17 cellular contexts compared by ENCODE assay signal in genomic region chr10:26593896-26594295, GRCh38.
DNase-seq lines count a peak whose midpoint lies in the region; ATAC-seq, FAIRE-seq and TF ChIP-seq lines count a peak whose summit lies in the region.
"Had no signal": no experiment of that assay in that cellular context is flagged by ENCODE, and none has a peak within 500 bp of the region (broad histone marks: within the 10 kb centered on the region; RNA-seq: fewer than 3 reads in every experiment).

No MANE protein-coding gene starts in this region.

- no peak for TF ChIP-seq POLR2A in GM12891 (IDR thresholded peaks at IDR 0.05; ENCODE audit: low read depth, low read length)

- peak; percentile 83 for ATAC-seq in GM19455 (IDR thresholded peaks at IDR 0.05; ENCODE audit: unreplicated experiment)
- ATAC-seq: left lung had no signal

- DNase-seq in GM12891 (ENCODE audit: insufficient read length, low spot score) (peak; percentile 37), RWPE1 (ENCODE audit: low spot score) (peak; percentile 0), small intestine (peak; percentile 47), foreskin fibroblast (no peak), AG20443 (ENCODE audit: low spot score) (no peak)
- no peak for DNase-seq in stimulated activated CD4-positive, alpha-beta T cell treated with anti-CD3 and anti-CD28 coated beads, Interleukin-12 subunit alpha, Interleukin-12 subunit beta, amount 100 ng/mL, for 4 hours
- DNase-seq: DMS79 treated with DMSO at 0.1 percent for 48 hours; NCI-H2029 treated with DMSO at 0.1 percent for 48 hours; NCI-H510A treated with DMSO at 0.1 percent for 48 hours; PC-9; stimulated activated CD4-positive, alpha-beta T cell treated with anti-CD3 and anti-CD28 coated beads, Interleukin-2, amount 100 ng/mL, for 48 hours; stimulated activated CD8-positive, alpha-beta memory T cell treated with anti-CD3 and anti-CD28 coated beads, Interleukin-4, amount 100 ng/mL, for 48 hours; thyroid gland; WERI-Rb-1 had no signal

- FAIRE-seq in GM12891 (lab: Jason Lieb, UNC): no peak
- no peak for FAIRE-seq in small intestine (lab: Jason Lieb, UNC)

- H3K4me3 ChIP-seq in small intestine (ENCODE audit: low read depth in 1 of 2, low read length in 2 of 2) (no peak overlapping the region), foreskin fibroblast (ENCODE audit: low read depth in 1 of 2, low read length in 2 of 2) (no peak overlapping the region)
- H3K4me3 ChIP-seq: left lung, PC-9, thyroid gland had no signal

- TF ChIP-seq CTCF in RWPE1 (conservative IDR thresholded peaks at IDR 0.05; ENCODE audit: low read depth): no peak
- TF ChIP-seq CTCF in foreskin fibroblast (IDR thresholded peaks at IDR 0.05; ENCODE audit: low read depth, low read length): no peak

- WGBS in small intestine, 3 donors: 21 to 37% (median 25%) methylated on average over 19 of the region's 19 CpGs

- no peaks in the 10 kb centered on the region for H3K9me3 ChIP-seq in small intestine (ENCODE audit: control insufficient read depth, low read depth)
- H3K9me3 ChIP-seq: left lung, thyroid gland had no signal

- no peaks in the 10 kb centered on the region for H3K36me3 ChIP-seq in small intestine (ENCODE audit: control insufficient read depth in 2 of 2, insufficient read depth in 2 of 2, low read length in 2 of 2)
- H3K36me3 ChIP-seq: left lung, thyroid gland, WERI-Rb-1 had no signal

- CTCF ChIA-PET in RWPE1 (lab: Yijun Ruan, JAX): no interaction called here

- H3K4me1 ChIP-seq in small intestine (ENCODE audit: control insufficient read depth in 2 of 2, insufficient read depth in 1 of 2, low read depth in 1 of 2, low read length in 1 of 2): no peaks in the 10 kb centered on the region
- H3K4me1 ChIP-seq: left lung, thyroid gland had no signal

- H3K27me3 ChIP-seq in small intestine (ENCODE audit: control insufficient read depth in 2 of 2, insufficient read depth in 2 of 2, low read length in 2 of 2): no peaks in the 10 kb centered on the region
- H3K27me3 ChIP-seq: thyroid gland had no signal

- no peak overlapping the region for H3K27ac ChIP-seq in RWPE1
- H3K27ac ChIP-seq in small intestine (ENCODE audit: low read depth in 1 of 2, low read length in 1 of 2): no peak overlapping the region
- H3K27ac ChIP-seq: C4-2B, left lung, PC-9, thyroid gland, WERI-Rb-1 had no signal

- POLR2A ChIA-PET in RWPE1 (lab: Yijun Ruan, JAX; ENCODE audit: low non-redundant PET): no interaction called here

TF ChIP-seq in GM12891, 5 proteins besides CTCF, POLR2A, EP300 and RAD21:
- TF ChIP-seq PAX5 (IDR thresholded peaks at IDR 0.05; ENCODE audit: insufficient read depth, low read length, severe bottlenecking): no peak
- no peak for TF ChIP-seq TAF1 (IDR thresholded peaks at IDR 0.05; ENCODE audit: low read depth, low read length)
- TF ChIP-seq POLR2AphosphoS5 (IDR thresholded peaks at IDR 0.05; ENCODE audit: low read depth, low read length): no peak
- TF ChIP-seq SPI1 (IDR thresholded peaks at IDR 0.05; ENCODE audit: low read depth, low read length): no peak
- TF ChIP-seq POU2F2 (IDR thresholded peaks at IDR 0.05; ENCODE audit: low read depth, low read length): no peak

Comparison
In these comparisons a context has a peak if more than half of its experiments do, and no peak if none do; other contexts are left out.
1. DNase-seq: peak in GM12891 (single experiment), RWPE1 (single experiment) and small intestine (single experiment); none in foreskin fibroblast (0 of 2), AG20443 (single experiment) and stimulated activated CD4-positive, alpha-beta T cell treated with anti-CD3 and anti-CD28 coated beads, Interleukin-12 subunit alpha, Interleukin-12 subunit beta, amount 100 ng/mL, for 4 hours (single experiment).